ENCODE assay signal across 27 cellular contexts in genomic region chr17:74497471-74497870, GRCh38. TPM values are rescaled to one million over a fixed set of nuclear protein-coding genes. Genes with fewer than 3 reads are reported as not detected.
"Had no signal": no experiment of that assay in that cellular context is flagged by ENCODE, and none has a peak within 500 bp of the region (broad histone marks: within the 10 kb centered on the region; RNA-seq: fewer than 3 reads in every experiment).

No MANE protein-coding gene starts in this region.

- H3K9me3 ChIP-seq: adrenal gland, ascending aorta, right lobe of liver, tibial artery, uterus had no signal

- H3K27ac Mint-ChIP-seq: activated naive CD8-positive, alpha-beta T cell; nephron; stimulated activated effector memory CD8-positive, alpha-beta T cell treated with anti-CD3 and anti-CD28 coated beads, Interleukin-12 subunit alpha, Interleukin-12 subunit beta, amount 100 ng/mL, for 72 hours had no signal

- ATAC-seq: activated CD4-positive, CD25-positive, alpha-beta regulatory T cell treated with anti-CD3 and anti-CD28 coated beads, Interleukin-2, amount 50 U/mL, for 24 hours; effector memory CD8-positive, alpha-beta T cell; esophagus mucosa; right lobe of liver; stimulated activated effector memory CD8-positive, alpha-beta T cell treated with anti-CD3 and anti-CD28 coated beads, Interleukin-12 subunit alpha, Interleukin-12 subunit beta, amount 100 ng/mL, for 72 hours; stimulated activated naive CD8-positive, alpha-beta T cell treated with anti-CD3 and anti-CD28 coated beads, Interleukin-15, amount 100 ng/mL, for 72 hours had no signal

- H3K36me3 Mint-ChIP-seq: activated naive CD8-positive, alpha-beta T cell; stimulated activated effector memory CD8-positive, alpha-beta T cell treated with anti-CD3 and anti-CD28 coated beads, Interleukin-12 subunit alpha, Interleukin-12 subunit beta, amount 100 ng/mL, for 72 hours had no signal

- H3K9me3 Mint-ChIP-seq: effector memory CD8-positive, alpha-beta T cell; nephron; stimulated activated effector memory CD8-positive, alpha-beta T cell treated with anti-CD3 and anti-CD28 coated beads, Interleukin-12 subunit alpha, Interleukin-12 subunit beta, amount 100 ng/mL, for 72 hours; stimulated activated naive CD8-positive, alpha-beta T cell treated with anti-CD3 and anti-CD28 coated beads, Interleukin-15, amount 100 ng/mL, for 72 hours had no signal

- H3K27me3 Mint-ChIP-seq: stimulated activated naive CD8-positive, alpha-beta T cell treated with anti-CD3 and anti-CD28 coated beads, Interleukin-15, amount 100 ng/mL, for 72 hours had no signal

- H3K4me3 Mint-ChIP-seq: activated naive CD8-positive, alpha-beta T cell; effector memory CD8-positive, alpha-beta T cell; nephron; stimulated activated effector memory CD8-positive, alpha-beta T cell treated with anti-CD3 and anti-CD28 coated beads, Interleukin-12 subunit alpha, Interleukin-12 subunit beta, amount 100 ng/mL, for 72 hours; stimulated activated naive CD8-positive, alpha-beta T cell treated with anti-CD3 and anti-CD28 coated beads, Interleukin-15, amount 100 ng/mL, for 72 hours had no signal

- FAIRE-seq: endothelial cell of umbilical vein, small intestine had no signal

- H3K4me1 Mint-ChIP-seq: nephron; stimulated activated naive CD8-positive, alpha-beta T cell treated with anti-CD3 and anti-CD28 coated beads, Interleukin-15, amount 100 ng/mL, for 72 hours had no signal

- DNase-seq: activated CD4-positive, alpha-beta T cell treated with anti-CD3 and anti-CD28 coated beads, Interleukin-2, amount 50 U/mL, for 1 hour; activated T-cell treated with anti-CD3 and anti-CD28 coated beads for 4 hours; adrenal gland; brain microvascular endothelial cell; central memory CD4-positive, alpha-beta T cell; effector memory CD8-positive, alpha-beta T cell; foreskin melanocyte; hippocampal formation; nucleus accumbens; small intestine; stimulated activated CD4-positive, alpha-beta T cell treated with anti-CD3 and anti-CD28 coated beads, Interleukin-2, amount 100 ng/mL, for 24 hours; stimulated activated naive CD8-positive, alpha-beta T cell treated with anti-CD3 and anti-CD28 coated beads, Interleukin-15, amount 100 ng/mL, for 72 hours; T1000; uterus had no signal

RNA-seq across cellular contexts. Expression of gene CD300A, which starts 31.0 kb away (rescaled TPM):
- total RNA-seq: dermis microvascular lymphatic vessel endothelial cell, endothelial cell of umbilical vein, myocyte had no signal

RNA-seq across cellular contexts. Expression of gene CD300LB, which starts 33.8 kb away (rescaled TPM):
- total RNA-seq: activated CD8-positive, alpha-beta memory T cell treated with anti-CD3 and anti-CD28 coated beads for 36 hours; ascending aorta; dermis microvascular lymphatic vessel endothelial cell; endothelial cell of umbilical vein; esophagus mucosa; myocyte; T-helper 1 cell treated with Interleukin-12 subunit alpha and Interleukin-12 subunit beta and Interleukin-4 antibody, amounts not matched to agents 30 ng/mL and 1 ng/mL, for 36 hours had no signal

RNA-seq across cellular contexts. Expression of gene CD300C, which starts 48.4 kb away (rescaled TPM):
- total RNA-seq: activated CD8-positive, alpha-beta memory T cell treated with anti-CD3 and anti-CD28 coated beads for 36 hours; ascending aorta; dermis microvascular lymphatic vessel endothelial cell; endothelial cell of umbilical vein; myocyte had no signal
